Comparison of ENCODE assay signal across 11 cellular contexts in the genomic region with DNA sequence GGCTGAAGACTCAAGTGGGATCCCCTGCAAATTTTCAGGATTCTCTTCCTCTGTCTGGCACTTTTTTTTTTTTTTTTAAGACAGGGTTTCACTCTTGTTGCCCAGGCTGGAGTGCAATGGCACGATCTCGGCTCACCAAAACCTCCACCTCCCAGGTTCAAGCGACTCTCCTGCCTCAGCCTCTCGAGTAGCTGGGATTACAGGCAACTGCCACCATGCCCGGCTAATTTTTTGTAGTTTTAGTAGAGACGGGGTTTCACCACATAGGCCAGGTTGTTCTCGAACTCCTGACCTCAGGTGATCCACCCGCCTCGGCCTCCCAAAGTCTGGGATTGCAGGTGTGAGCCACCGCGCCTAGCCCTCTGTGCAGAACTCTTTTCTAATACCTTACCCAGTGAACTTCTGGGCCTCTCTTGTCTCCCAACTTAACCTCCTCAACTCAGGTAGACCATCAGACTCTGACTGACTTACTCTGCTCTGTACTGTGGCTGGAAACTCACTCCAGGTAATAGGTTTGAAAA. TPM values are rescaled to one million over a fixed set of nuclear protein-coding genes. Genes with fewer than 3 reads are reported as not detected.
A peak's percentile ranks its signal among the peaks of the same experiment; 100 is the strongest.
DNase-seq lines count a peak whose midpoint lies in the region; ATAC-seq, FAIRE-seq and TF ChIP-seq lines count a peak whose summit lies in the region.
"Not testable (repeated sequence)": the region's sequence is repeated elsewhere in the genome, so short reads cannot be mapped to it uniquely, and the experiment has no call there.
"Had no signal": no experiment of that assay in that cellular context is flagged by ENCODE, and none has a peak within 500 bp of the region (broad histone marks: within the 10 kb centered on the region; RNA-seq: fewer than 3 reads in every experiment).

No MANE protein-coding gene starts in this region.

- not testable (repeated sequence) for H3K36me3 ChIP-seq in BLaER1; GM23338 (ENCODE audit: insufficient read depth); astrocyte (ENCODE audit: insufficient read depth, low read length); endodermal cell (ENCODE audit: control insufficient read depth, insufficient read depth, low read length); spleen; upper lobe of right lung

- peak overlapping the region; percentile 47; the same call in 1 of the 2 replicates for H2AFZ ChIP-seq in GM23338
- H2AFZ ChIP-seq in astrocyte (ENCODE audit: low read depth, low read length): not testable (repeated sequence)

- FAIRE-seq in astrocyte (lab: Jason Lieb, UNC): not testable (repeated sequence)

- WGBS in endodermal cell (ENCODE audit: insufficient coverage in 1 of 2, insufficient read length in 1 of 2), 2 experiments: 89 to 91% methylated on average over 11 of the region's 11 CpGs
- WGBS in spleen, 5 donors: 82 to 95% (median 89%) methylated on average over 11 of the region's 11 CpGs

- not testable (repeated sequence) for H3K4me3 ChIP-seq in BLaER1; GM23338; astrocyte (ENCODE audit: insufficient read depth, low read depth, low read length); endodermal cell (ENCODE audit: low read length); spleen; upper lobe of right lung

- not testable (repeated sequence) for H3K9me2 ChIP-seq in GM23338 (ENCODE audit: insufficient read depth)

- not testable (repeated sequence) for H3K27me3 ChIP-seq in BLaER1; GM23338 (ENCODE audit: insufficient read depth); endodermal cell (ENCODE audit: control insufficient read depth, insufficient read depth, low read length, poor library complexity, severe bottlenecking)
- H3K27me3 ChIP-seq in astrocyte (ENCODE audit: insufficient read depth, low read length) (peaks cover 23% of the 10 kb centered on the region), spleen (replicated peaks in 1 of 7) (peaks cover 0 to 34% (median 17%) of the 10 kb centered on the region in 7 donors), upper lobe of right lung (peaks cover 23% of the 10 kb centered on the region)

- H3K27me3 Mint-ChIP-seq in GM23338 (ENCODE audit: insufficient read depth, low read depth, poor library complexity); endodermal cell (ENCODE audit: insufficient read depth): not testable (repeated sequence)
- peaks cover 31% of the 10 kb centered on the region for H3K27me3 Mint-ChIP-seq in astrocyte (ENCODE audit: low read depth, unreplicated experiment)

- not testable (repeated sequence) for TF ChIP-seq CTCF in GM23338 (conservative IDR thresholded peaks at IDR 0.05; ENCODE audit: low read depth in 2 of 2); astrocyte (IDR thresholded peaks at IDR 0.05; ENCODE audit: insufficient read depth, low read depth, low read length); endodermal cell (conservative IDR thresholded peaks at IDR 0.05); spleen (IDR thresholded peaks at IDR 0.05 in 8 of 11, conservative IDR thresholded peaks at IDR 0.05 in 3 of 11); upper lobe of right lung (IDR thresholded peaks at IDR 0.05)

- not testable (repeated sequence) for H3K36me3 Mint-ChIP-seq in GM23338 (ENCODE audit: low read depth); astrocyte (ENCODE audit: low read depth, unreplicated experiment); endodermal cell (ENCODE audit: low read depth)

- not testable (repeated sequence) for H3K9me3 ChIP-seq in BLaER1; astrocyte (ENCODE audit: insufficient read depth, low read depth, low read length); endodermal cell (ENCODE audit: control insufficient read depth, low read length); spleen; upper lobe of right lung

- H3K9ac ChIP-seq in BLaER1; astrocyte (ENCODE audit: low read length); endodermal cell (ENCODE audit: extremely low read depth, low read length, poor library complexity, severe bottlenecking): not testable (repeated sequence)

- H3K4me3 Mint-ChIP-seq in GM23338; astrocyte (ENCODE audit: unreplicated experiment); endodermal cell: not testable (repeated sequence)

- not testable (repeated sequence) for ATAC-seq in GM23338, upper lobe of right lung

- peak overlapping the region; percentile 48; the same call in 1 of the 2 replicates for H3K4me2 ChIP-seq in BLaER1
- not testable (repeated sequence) for H3K4me2 ChIP-seq in GM23338; astrocyte (ENCODE audit: low read length)

- H3F3A ChIP-seq in GM23338 (replicated peaks; ENCODE audit: low read depth): not testable (repeated sequence)

- H3K4me1 ChIP-seq in BLaER1: peaks cover 49% of the 10 kb centered on the region
- not testable (repeated sequence) for H3K4me1 ChIP-seq in GM23338 (ENCODE audit: insufficient read depth); astrocyte (ENCODE audit: insufficient read depth, low read length); endodermal cell (ENCODE audit: control insufficient read depth, insufficient read depth, low read length); upper lobe of right lung
- H3K4me1 ChIP-seq in spleen: peaks cover 0 to 12% (median 0%) of the 10 kb centered on the region in 6 donors

- not testable (repeated sequence) for H3K27ac Mint-ChIP-seq in GM23338, endodermal cell
- peak overlapping the region; percentile 18 for H3K27ac Mint-ChIP-seq in astrocyte (ENCODE audit: unreplicated experiment)

- intact Hi-C loops in spleen (cut with DNase I; ENCODE audit: low total_unique reads); upper lobe of right lung (cut with DNase I): not testable (repeated sequence)

- not testable (repeated sequence) for DNase-seq in GM23338 (ENCODE audit: low spot score); astrocyte (ENCODE audit: low read depth)
- peak; percentile 32 for DNase-seq in activated CD8-positive, alpha-beta memory T cell treated with anti-CD3 and anti-CD28 coated beads for 24 hours
- DNase-seq in endodermal cell: peak; percentile 39
- DNase-seq in mesenteric fat pad (ENCODE audit: low spot score): peak; percentile 55
- peak; percentile 35 for DNase-seq in spleen
- peak; percentile 32 for DNase-seq in upper lobe of right lung

- not testable (repeated sequence) for H4K20me1 ChIP-seq in BLaER1; GM23338 (replicated peaks; ENCODE audit: insufficient read depth); astrocyte (ENCODE audit: insufficient read depth, low read length)

- H3K4me1 Mint-ChIP-seq in GM23338: peaks cover 11% of the 10 kb centered on the region
- not testable (repeated sequence) for H3K4me1 Mint-ChIP-seq in astrocyte (ENCODE audit: low read depth, unreplicated experiment); endodermal cell

- not testable (repeated sequence) for H3K79me2 ChIP-seq in GM23338 (replicated peaks; ENCODE audit: insufficient read depth); astrocyte (ENCODE audit: insufficient read depth, low read length)

- H3K27ac ChIP-seq in BLaER1; GM23338 (ENCODE audit: low read depth); astrocyte (ENCODE audit: low read depth, low read length); endodermal cell (ENCODE audit: low read depth, low read length); spleen; upper lobe of right lung: not testable (repeated sequence)

- not testable (repeated sequence) for TF ChIP-seq POLR2A in spleen (IDR thresholded peaks at IDR 0.05)

- not testable (repeated sequence) for H3K9me3 Mint-ChIP-seq in GM23338; astrocyte (ENCODE audit: unreplicated experiment); endodermal cell

RNA-seq across cellular contexts. Expression of a gene that starts 24.0 kb away (rescaled TPM):
- 1.7 and 2.4 TPM in 2 replicates for total RNA-seq in GM23338 (2014; rRNA removed; shearing (Covaris generic))
- polyA plus RNA-seq in GM23338 (2016; fragmentation: Nextera tagmentation; extraction: Ambion mirVana) (0.42 and 0.82 TPM in 2 replicates), spleen (1 to 10 TPM; 1.5 to 3.5 (median 3.1) TPM)
- total RNA-seq in astrocyte (2.4 and 4.1 TPM in 2 replicates), endodermal cell (1 to 10 TPM; 3.2 to 5.0 TPM), mesenteric fat pad (2.5 TPM), spleen (1 to 10 TPM in 6 of 7 donors, under 1 TPM in 1; 0.51 to 6.4 (median 2.2) TPM), upper lobe of right lung (2.1 TPM)
- 13.5 TPM for polyA plus RNA-seq in endodermal cell (2013, experiment 1 of 2)
- 12.8 TPM for polyA plus RNA-seq in endodermal cell (2013, experiment 2 of 2)
- polyA plus RNA-seq: CD14-positive monocyte had no signal

RNA-seq across cellular contexts. Expression of a gene that starts 45.0 kb away (rescaled TPM):
- 1.3 and 2.2 TPM in 2 replicates for total RNA-seq in GM23338 (2014; rRNA removed; shearing (Covaris generic))
- polyA plus RNA-seq in GM23338 (2016; fragmentation: Nextera tagmentation; extraction: Ambion mirVana): 0.87 TPM in 2 replicates
- total RNA-seq in astrocyte: 0.75 and 1.5 TPM in 2 replicates
- 1 to 10 TPM; 2.8 to 5.9 TPM for total RNA-seq in endodermal cell
- polyA plus RNA-seq in endodermal cell (2013, experiment 1 of 2): 13.0 TPM
- polyA plus RNA-seq in endodermal cell (2013, experiment 2 of 2): 12.7 TPM
- 10.1 TPM for total RNA-seq in mesenteric fat pad
- 1 to 10 TPM in 4 of 7 donors, under 1 TPM in 3; 0.32 to 3.5 (median 2.1) TPM for total RNA-seq in spleen
- 1 to 10 TPM in 1 of 3 donors, under 1 TPM in 2; 0.41 to 2.5 (median 0.98) TPM for polyA plus RNA-seq in spleen
- 2.1 TPM for total RNA-seq in upper lobe of right lung
- polyA plus RNA-seq: AG04450; CD14-positive monocyte; CD8-positive, alpha-beta memory T cell had no signal

RNA-seq across cellular contexts. Expression of a gene that starts 54.4 kb away (rescaled TPM):
- total RNA-seq in GM23338 (2014; rRNA removed; shearing (Covaris generic)): 2.8 and 3.3 TPM in 2 replicates
- polyA plus RNA-seq in GM23338 (2016; fragmentation: Nextera tagmentation; extraction: Ambion mirVana) (1.8 and 2.6 TPM in 2 replicates), spleen (100 to 1,000 TPM in 1 of 3 donors, 10 to 100 TPM in 2; 27.3 to 124 (median 35.5) TPM)
- total RNA-seq in astrocyte (18.1 and 20.9 TPM in 2 replicates), endodermal cell (100 to 1,000 TPM; 112 to 127 TPM), mesenteric fat pad (77.0 TPM), spleen (100 to 1,000 TPM; 112 to 244 (median 183) TPM), upper lobe of right lung (133 TPM)
- 54.4 TPM for polyA plus RNA-seq in endodermal cell (2013, experiment 1 of 2)
- 49.1 TPM for polyA plus RNA-seq in endodermal cell (2013, experiment 2 of 2)
